In the genomic region with DNA sequence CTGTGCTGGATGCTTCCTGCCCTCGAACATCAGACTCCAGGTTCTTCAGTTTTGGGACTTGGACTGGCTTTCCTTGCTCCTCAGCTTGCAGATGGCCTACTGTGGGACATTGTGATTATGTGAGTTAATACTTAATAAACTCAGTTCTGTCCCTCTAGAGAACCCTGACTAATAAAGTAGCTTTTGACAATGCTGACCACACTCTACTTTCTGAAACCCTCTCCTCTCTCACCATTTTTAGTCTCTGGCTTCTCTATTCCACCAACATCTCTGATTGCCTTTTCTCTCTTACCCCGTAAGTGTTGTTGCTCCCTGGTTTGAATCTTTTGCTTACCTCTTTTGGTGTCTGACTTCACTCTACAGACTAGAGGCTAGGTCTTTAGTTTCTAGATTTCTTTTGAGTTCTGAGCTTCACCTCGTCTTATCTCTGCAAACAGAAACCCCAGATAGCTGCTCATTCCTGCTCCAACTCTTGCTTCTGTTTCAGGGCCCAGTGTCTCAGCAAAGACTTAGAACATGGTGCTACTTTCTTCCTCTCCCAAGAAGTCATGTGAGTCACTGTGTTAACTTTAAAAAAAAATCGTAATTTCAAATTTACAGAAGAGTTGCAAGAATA, we compare ENCODE assay signal across 11 cellular contexts. TPM values are rescaled to one million over a fixed set of nuclear protein-coding genes. Genes with fewer than 3 reads are reported as not detected.
DNase-seq lines count a peak whose midpoint lies in the region; ATAC-seq, FAIRE-seq and TF ChIP-seq lines count a peak whose summit lies in the region.
"Had no signal": no experiment of that assay in that cellular context is flagged by ENCODE, and none has a peak within 500 bp of the region (broad histone marks: within the 10 kb centered on the region; RNA-seq: fewer than 3 reads in every experiment).

No MANE protein-coding gene starts in this region.

- H3K36me3 ChIP-seq in endothelial cell of umbilical vein (ENCODE audit: control insufficient read depth in 2 of 2, extremely low read depth in 1 of 2, insufficient read depth in 2 of 2, low read length in 2 of 2), result no peaks in the 10 kb centered on the region

- intact Hi-C loops in endothelial cell of umbilical vein (cut with micrococcal nuclease), result no loop called here

- H3K4me3 ChIP-seq in endothelial cell of umbilical vein (replicated peaks in 1 of 3; ENCODE audit: insufficient read depth in 1 of 3, low read depth in 1 of 3, low read length in 3 of 3), result no peak overlapping the region
- H3K4me3 ChIP-seq in coronary artery, result no peak overlapping the region

- H3K4me2 ChIP-seq in endothelial cell of umbilical vein (ENCODE audit: insufficient read depth, low read length), result no peak overlapping the region

- ATAC-seq in GM18511 (IDR thresholded peaks at IDR 0.05; ENCODE audit: unreplicated experiment) (peak; percentile 54), GM21723 (IDR thresholded peaks at IDR 0.05; ENCODE audit: unreplicated experiment) (peak; percentile 42), HG03196 (IDR thresholded peaks at IDR 0.05; ENCODE audit: unreplicated experiment) (no peak)

- POLR2A ChIA-PET in endothelial cell of umbilical vein (lab: Charles Lee), result interaction anchor here (0.6 to 1.2 kb wide), 2 partner anchors 9 to 300 kb away, joined by 3 read pairs; no protein-coding TSS in a partner anchor

- TF ChIP-seq CTCF in endothelial cell of umbilical vein (IDR thresholded peaks at IDR 0.05; ENCODE audit: extremely low read depth in 1 of 2, insufficient read depth in 1 of 2, low read depth in 1 of 2, low read length in 2 of 2) (no peak), coronary artery (IDR thresholded peaks at IDR 0.05) (no peak)

- FAIRE-seq in endothelial cell of umbilical vein (lab: Jason Lieb, UNC) (peak; percentile 44), HTR-8/SVneo (lab: Jason Lieb, UNC) (no peak)

- no peak for TF ChIP-seq POLR2A in endothelial cell of umbilical vein (IDR thresholded peaks at IDR 0.05; ENCODE audit: low read depth, low read length)

- no peaks in the 10 kb centered on the region for H3K27me3 ChIP-seq in endothelial cell of umbilical vein (ENCODE audit: control insufficient read depth in 2 of 2, insufficient read depth in 2 of 2, low read length in 2 of 2)

- H3K9me3 ChIP-seq in endothelial cell of umbilical vein (replicated peaks; ENCODE audit: control insufficient read depth, insufficient read depth, low read length), result no peaks in the 10 kb centered on the region

- H3K9me1 ChIP-seq in endothelial cell of umbilical vein (replicated peaks; ENCODE audit: control insufficient read depth, extremely low read depth, insufficient read depth, low read length), result no peaks in the 10 kb centered on the region

- no peak overlapping the region for H3K9ac ChIP-seq in endothelial cell of umbilical vein (replicated peaks; ENCODE audit: extremely low read depth, insufficient read depth, low read length)

- peaks cover 26% of the 10 kb centered on the region for H3K4me1 ChIP-seq in endothelial cell of umbilical vein (ENCODE audit: control insufficient read depth, extremely low read depth, insufficient read depth, low read length)

- dilution Hi-C loops in endothelial cell of umbilical vein (cut with MboI; ENCODE audit: extremely low pct_ligation_motif_present, low sequenced_read_pairs), result no loop called here

- H4K20me1 ChIP-seq in endothelial cell of umbilical vein (replicated peaks; ENCODE audit: control insufficient read depth, extremely low read depth, insufficient read depth, low read length), result no peaks in the 10 kb centered on the region

- CTCF ChIA-PET in endothelial cell of umbilical vein (lab: Charles Lee), result interaction anchor here (1.0 kb wide), 1 partner anchor 40 kb away, joined by 3 read pairs; no protein-coding TSS in a partner anchor

- DNase-seq in OCI-M1 (lab: John Stamatoyannopoulos, UW) (peak; percentile 70), endothelial cell of umbilical vein (ENCODE audit: low read depth, low spot score) (no peak), HTR-8/SVneo (ENCODE audit: insufficient read length, low spot score) (no peak), coronary artery (ENCODE audit: low spot score) (no peak), SKM-1 treated with dmso at 0.1 percent for 144 hours (lab: John Stamatoyannopoulos, UW; ENCODE audit: unreplicated experiment) (no peak)
- DNase-seq: activated effector memory CD4-positive, alpha-beta T cell treated with Interleukin-2 at 50 U/mL for 16 hours; NCI-H748 treated with DMSO at 0.1 percent for 48 hours had no signal

- no peak overlapping the region for H2AFZ ChIP-seq in endothelial cell of umbilical vein (ENCODE audit: low read depth, low read length)

- H3K79me2 ChIP-seq in endothelial cell of umbilical vein (ENCODE audit: control insufficient read depth, insufficient read depth, low read length), result no peaks in the 10 kb centered on the region

- no peak overlapping the region for H3K27ac ChIP-seq in endothelial cell of umbilical vein (ENCODE audit: insufficient read depth, low read depth, low read length)
- H3K27ac ChIP-seq in coronary artery, result no peak overlapping the region

- BruUV-seq in endothelial cell of umbilical vein (replicated peaks; lab: Mats Ljungman, UMichigan), result no TSS peak

TF ChIP-seq in endothelial cell of umbilical vein, 7 proteins besides CTCF, POLR2A, EP300 and RAD21:
- no peak for TF ChIP-seq POLR2AphosphoS5 (IDR thresholded peaks at IDR 0.05; ENCODE audit: insufficient read depth, low read depth, low read length)
- no peak for TF ChIP-seq GATA2 (IDR thresholded peaks at IDR 0.05; ENCODE audit: insufficient read depth, insufficient read length, low read depth, low read length)
- no peak for TF ChIP-seq EZH2 (IDR thresholded peaks at IDR 0.05; ENCODE audit: borderline replicate concordance, low read depth, low read length, severe bottlenecking)
- TF ChIP-seq MYC (IDR thresholded peaks at IDR 0.05; ENCODE audit: low read depth, low read length), result no peak
- TF ChIP-seq FOS (IDR thresholded peaks at IDR 0.05; ENCODE audit: borderline replicate concordance, insufficient read depth, low read length), result no peak
- no peak for TF ChIP-seq JUN (IDR thresholded peaks at IDR 0.05; ENCODE audit: borderline replicate concordance, insufficient read depth, insufficient read length, low read depth)
- TF ChIP-seq, protein P1, sequence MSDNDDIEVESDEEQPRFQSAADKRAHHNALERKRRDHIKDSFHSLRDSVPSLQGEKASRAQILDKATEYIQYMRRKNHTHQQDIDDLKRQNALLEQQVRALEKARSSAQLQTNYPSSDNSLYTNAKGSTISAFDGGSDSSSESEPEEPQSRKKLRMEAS (IDR thresholded peaks at IDR 0.05; ENCODE audit: insufficient read depth, insufficient read length), result no peak

RNA-seq across cellular contexts. Expression of a gene that starts 11.4 kb away (rescaled TPM):
- total RNA-seq in endothelial cell of umbilical vein, result 6,742 and 6,858 TPM in 2 replicates
- 4,136 and 4,540 TPM in 2 replicates for polyA plus RNA-seq in endothelial cell of umbilical vein
- 5,392 and 6,117 TPM in 2 replicates for polyA plus RNA-seq in endothelial cell of umbilical vein (2011; cell fraction: cytosol; rRNA removed)
- 1,581 and 1,597 TPM in 2 replicates for polyA plus RNA-seq in endothelial cell of umbilical vein (2011; cell fraction: nucleus; rRNA removed)
- 9,118 and 13,019 TPM in 2 replicates for polyA plus RNA-seq in endothelial cell of umbilical vein (2012)
- 2,966 and 3,319 TPM in 2 replicates for polyA minus RNA-seq in endothelial cell of umbilical vein
- polyA minus RNA-seq in endothelial cell of umbilical vein (2011; cell fraction: cytosol; rRNA and poly(A)+ RNA removed), result 185 TPM
- polyA minus RNA-seq in endothelial cell of umbilical vein (2011; cell fraction: nucleus; rRNA and poly(A)+ RNA removed), result 736 and 796 TPM in 2 replicates

RNA-seq across cellular contexts. Expression of a gene that starts 58.1 kb away (rescaled TPM):
- not detected in 2 replicates for total RNA-seq in endothelial cell of umbilical vein
- not detected in 2 replicates for polyA plus RNA-seq in endothelial cell of umbilical vein
- not detected in 2 replicates for polyA plus RNA-seq in endothelial cell of umbilical vein (2011; cell fraction: cytosol; rRNA removed)
- polyA plus RNA-seq in endothelial cell of umbilical vein (2011; cell fraction: nucleus; rRNA removed), result not detected in 2 replicates
- polyA plus RNA-seq in endothelial cell of umbilical vein (2012), result not detected in 2 replicates
- polyA minus RNA-seq in endothelial cell of umbilical vein, result not detected in 2 replicates
- polyA minus RNA-seq in endothelial cell of umbilical vein (2011; cell fraction: cytosol; rRNA and poly(A)+ RNA removed), result not detected
- not detected in 2 replicates for polyA minus RNA-seq in endothelial cell of umbilical vein (2011; cell fraction: nucleus; rRNA and poly(A)+ RNA removed)
- total RNA-seq: dermis microvascular lymphatic vessel endothelial cell had no signal
